12 cellular contexts compared by ENCODE assay signal in genomic region chr22:20110359-20110985, GRCh38. TPM values are rescaled to one million over a fixed set of nuclear protein-coding genes. Genes with fewer than 3 reads are reported as not detected.
DNase-seq lines count a peak whose midpoint lies in the region; ATAC-seq, FAIRE-seq and TF ChIP-seq lines count a peak whose summit lies in the region.
"Had no signal": no experiment of that assay in that cellular context is flagged by ENCODE, and none has a peak within 500 bp of the region (broad histone marks: within the 10 kb centered on the region; RNA-seq: fewer than 3 reads in every experiment).

No MANE protein-coding gene starts in this region.

- no peak overlapping the region for H2BK20ac ChIP-seq in IMR-90 (ENCODE audit: low read depth, low read length)

- no peak overlapping the region for H2AK9ac ChIP-seq in IMR-90 (replicated peaks; ENCODE audit: low read depth, low read length, poor library complexity)

- intact Hi-C loops in IMR-90 (cut with micrococcal nuclease): no loop called here
- intact Hi-C loops in GM12878 (cut with micrococcal nuclease; ENCODE audit: unreplicated experiment): no loop called here
- intact Hi-C loops in psoas muscle (cut with DNase I): no loop called here

- CTCF ChIA-PET in IMR-90 (lab: Yijun Ruan, JAX) (no interaction called here), GM12878 (lab: Yijun Ruan, JAX) (no interaction called here)

- WGBS in IMR-90 (ENCODE audit: extremely low coverage in 2 of 2, insufficient read length in 1 of 2), 2 experiments: 94% methylated on average over 3 of the region's 9 CpGs; no CpG with 5 or more reads in 1 of the 2 experiments
- 79% methylated on average over 9 of the region's 9 CpGs for WGBS in GM12878 (ENCODE audit: insufficient coverage, insufficient replicate concordance, low lambda C conversion rate, missing lambda C conversion rate)
- 71 to 79% (median 75%) methylated on average over 9 of the region's 9 CpGs for WGBS in psoas muscle, 3 donors

- H3K56ac ChIP-seq in IMR-90 (ENCODE audit: extremely low read depth, insufficient read depth, low read length): no peak overlapping the region

- no peak overlapping the region for H4K91ac ChIP-seq in IMR-90 (ENCODE audit: insufficient read depth, low read depth, low read length)

- no peaks in the 10 kb centered on the region for H3K9me3 Mint-ChIP-seq in activated T-cell treated with anti-CD3 and anti-CD28 coated beads, Interleukin-2, amount 50 U/mL, for 72 hours
- H3K9me3 Mint-ChIP-seq: IgD-negative memory B cell had no signal

- TF ChIP-seq CTCF in IMR-90 (conservative IDR thresholded peaks at IDR 0.05; ENCODE audit: low read depth, low read length) (no peak), GM12878 (IDR thresholded peaks at IDR 0.05 in 2 of 3, conservative IDR thresholded peaks at IDR 0.05 in 1 of 3; ENCODE audit: control insufficient read depth in 2 of 3, extremely low read depth in 1 of 3, insufficient read depth in 1 of 3, low read depth in 3 of 3, low read length in 3 of 3) (no peak), psoas muscle (IDR thresholded peaks at IDR 0.05) (no peak)

- H3K9me3 ChIP-seq in IMR-90 (ENCODE audit: control insufficient read depth, insufficient read depth, low read length): no peaks in the 10 kb centered on the region
- no peaks in the 10 kb centered on the region; the same call in 2 of the 3 replicates for H3K9me3 ChIP-seq in GM12878 (replicated peaks; ENCODE audit: control insufficient read depth, insufficient read depth, low read length)
- H3K9me3 ChIP-seq in psoas muscle: no peaks in the 10 kb centered on the region
- H3K9me3 ChIP-seq: Peyer's patch had no signal

- no peak overlapping the region for H3K4ac ChIP-seq in IMR-90 (ENCODE audit: low read depth, low read length)

- RAD21 ChIA-PET in GM12878 (lab: Charles Lee; ENCODE audit: unreplicated experiment): no interaction called here

- H3K4me2 ChIP-seq in IMR-90 (ENCODE audit: low read depth, low read length): no peak overlapping the region
- no peak overlapping the region for H3K4me2 ChIP-seq in GM12878 (ENCODE audit: control insufficient read depth, insufficient read depth)

- no peak for FAIRE-seq in GM12878 (lab: Jason Lieb, UNC)

- peaks cover 32% of the 10 kb centered on the region for H3K4me1 Mint-ChIP-seq in activated T-cell treated with anti-CD3 and anti-CD28 coated beads, Interleukin-2, amount 50 U/mL, for 72 hours (ENCODE audit: low read depth)

- H4K8ac ChIP-seq in IMR-90 (ENCODE audit: low read depth in 2 of 2, low read length in 2 of 2): no peak overlapping the region

- no peak for DNase-seq in activated T-cell treated with anti-CD3 and anti-CD28 coated beads, Interleukin-2, amount 50 U/mL, for 72 hours
- DNase-seq in activated T-cell treated with anti-CD3 and anti-CD28 coated beads for 4 hours: no peak
- no peak for DNase-seq in IMR-90
- DNase-seq in GM12878 (ENCODE audit: low read depth, low spot score): no peak
- peak; percentile 8 to 43 for DNase-seq in psoas muscle
- no peak for DNase-seq in NCI-H446 (lab: John Stamatoyannopoulos, UW)
- DNase-seq in medulla oblongata (ENCODE audit: extremely low spot score): no peak
- DNase-seq: anterior cingulate cortex, T1000 had no signal

- TF ChIP-seq POLR2A in IMR-90 (IDR thresholded peaks at IDR 0.05; ENCODE audit: low read depth, low read length) (no peak), GM12878 (IDR thresholded peaks at IDR 0.05; ENCODE audit: low read depth, low read length) (no peak; the same call in 1 of the 2 replicates)

- H2BK5ac ChIP-seq in IMR-90 (ENCODE audit: low read depth, low read length, poor library complexity, severe bottlenecking): no peak overlapping the region

- POLR2A ChIA-PET in IMR-90 (lab: Charles Lee; ENCODE audit: unreplicated experiment): no interaction called here
- POLR2A ChIA-PET in GM12878 (lab: Charles Lee): interaction anchor here (0.5 kb wide), 1 partner anchor 31 kb away, joined by 3 read pairs; no protein-coding TSS in a partner anchor

- H3K14ac ChIP-seq in IMR-90 (replicated peaks; ENCODE audit: low read depth, low read length): no peak overlapping the region

- H3K79me1 ChIP-seq in IMR-90 (ENCODE audit: low read depth in 1 of 2, low read length in 2 of 2): peaks cover 14 to 36% of the 10 kb centered on the region in 2 experiments

- no peak overlapping the region for H3K18ac ChIP-seq in IMR-90 (ENCODE audit: low read depth, low read length)

- in situ Hi-C loops in IMR-90 (cut with MboI; ENCODE audit: low sequenced_read_pairs) (no loop called here), GM12878 (cut with MboI) (no loop called here)

- no peak overlapping the region for H2AFZ ChIP-seq in IMR-90 (replicated peaks; ENCODE audit: low read length, poor library complexity)
- no peak overlapping the region for H2AFZ ChIP-seq in GM12878 (ENCODE audit: control insufficient read depth, low read depth, low read length)

- H3K27ac Mint-ChIP-seq in activated T-cell treated with anti-CD3 and anti-CD28 coated beads, Interleukin-2, amount 50 U/mL, for 72 hours: peak overlapping the region; percentile 69

- H3K4me1 ChIP-seq in IMR-90 (ENCODE audit: control insufficient read depth, insufficient read depth, low read length): no peaks in the 10 kb centered on the region
- peaks cover 15% of the 10 kb centered on the region for H3K4me1 ChIP-seq in GM12878 (ENCODE audit: control insufficient read depth, insufficient read depth, low read length)
- H3K4me1 ChIP-seq in psoas muscle: peaks cover 23% of the 10 kb centered on the region

- TF ChIP-seq RAD21 in IMR-90 (IDR thresholded peaks at IDR 0.05; ENCODE audit: low read length): no peak
- TF ChIP-seq RAD21 in GM12878 (IDR thresholded peaks at IDR 0.05; ENCODE audit: insufficient read depth, low read depth, low read length): no peak

- no peaks in the 10 kb centered on the region for H3K27me3 Mint-ChIP-seq in activated T-cell treated with anti-CD3 and anti-CD28 coated beads, Interleukin-2, amount 50 U/mL, for 72 hours (ENCODE audit: low read depth)
- H3K27me3 Mint-ChIP-seq: IgD-negative memory B cell had no signal

- TSS peak; percentile 82 for BruUV-seq in IMR-90 (replicated peaks; lab: Mats Ljungman, UMichigan)
- BruUV-seq in GM12878 (replicated peaks; lab: Mats Ljungman, UMichigan): TSS peak; percentile 72

- H3K79me2 ChIP-seq in GM12878 (ENCODE audit: control insufficient read depth, insufficient read depth, low read length): peaks cover 10% of the 10 kb centered on the region

- no peaks in the 10 kb centered on the region for H3K9me1 ChIP-seq in IMR-90 (ENCODE audit: insufficient read depth, low read length)

- H3K23ac ChIP-seq in IMR-90 (ENCODE audit: low read depth, low read length): no peak overlapping the region

- no peak for TF ChIP-seq EP300 in GM12878 (IDR thresholded peaks at IDR 0.05; ENCODE audit: borderline replicate concordance in 1 of 2, control insufficient read depth in 1 of 2, low read depth in 2 of 2, low read length in 2 of 2)

- no peak overlapping the region for H3K4me3 Mint-ChIP-seq in activated T-cell treated with anti-CD3 and anti-CD28 coated beads, Interleukin-2, amount 50 U/mL, for 72 hours

- ATAC-seq in activated T-cell treated with anti-CD3 and anti-CD28 coated beads, Interleukin-2, amount 50 U/mL, for 72 hours (replicated peaks in 1 of 2): no peak
- no peak for ATAC-seq in IMR-90 (ENCODE audit: low read depth)
- ATAC-seq in GM12878: no peak
- ATAC-seq in psoas muscle: no peak
- no peak for ATAC-seq in HG03095 (IDR thresholded peaks at IDR 0.05; ENCODE audit: unreplicated experiment)

- no peak overlapping the region for H3K9ac ChIP-seq in IMR-90 (ENCODE audit: low read depth, low read length)
- H3K9ac ChIP-seq in GM12878 (ENCODE audit: control insufficient read depth, insufficient read depth, low read length): no peak overlapping the region

- H3K27me3 ChIP-seq in IMR-90 (ENCODE audit: control insufficient read depth, insufficient read depth, low read length) (no peaks in the 10 kb centered on the region), GM12878 (replicated peaks in 1 of 2; ENCODE audit: control insufficient read depth in 2 of 2, insufficient read depth in 2 of 2, low read length in 1 of 2) (no peaks in the 10 kb centered on the region), psoas muscle (ENCODE audit: insufficient read depth in 3 of 3, low read length in 2 of 3) (no peaks in the 10 kb centered on the region)
- H3K27me3 ChIP-seq: Peyer's patch had no signal

- no peak overlapping the region for H4K5ac ChIP-seq in IMR-90 (ENCODE audit: low read depth, low read length)

- no peak overlapping the region for H2BK15ac ChIP-seq in IMR-90 (ENCODE audit: low read depth, low read length)

- SMC1A ChIA-PET in GM12878 (lab: Charles Lee; ENCODE audit: uncharacterized antibody, unreplicated experiment): no interaction called here

- no peak overlapping the region for H3K27ac ChIP-seq in IMR-90 (ENCODE audit: insufficient read depth, low read length)
- no peak overlapping the region for H3K27ac ChIP-seq in GM12878 (ENCODE audit: control insufficient read depth, insufficient read depth)
- peak overlapping the region; percentile 46 for H3K27ac ChIP-seq in psoas muscle

- no peak overlapping the region for H2AK5ac ChIP-seq in IMR-90 (ENCODE audit: low read depth, low read length)

- no peak overlapping the region for H3K4me3 ChIP-seq in IMR-90 (ENCODE audit: insufficient read depth, low read depth, low read length)
- H3K4me3 ChIP-seq in GM12878: no peak overlapping the region
- H3K4me3 ChIP-seq in psoas muscle: no peak overlapping the region
- H3K4me3 ChIP-seq: Peyer's patch had no signal

- no peak overlapping the region for H2BK120ac ChIP-seq in IMR-90 (ENCODE audit: low read depth, low read length)

- dilution Hi-C loops in IMR-90 (cut with HindIII; ENCODE audit: low sequenced_read_pairs, unreplicated experiment): no loop called here

- peaks cover 0 to 6% of the 10 kb centered on the region in 2 donors for H3K36me3 Mint-ChIP-seq in activated T-cell treated with anti-CD3 and anti-CD28 coated beads, Interleukin-2, amount 50 U/mL, for 72 hours (ENCODE audit: insufficient read depth in 2 of 2)
- H3K36me3 Mint-ChIP-seq: IgD-negative memory B cell had no signal

- peaks cover 38% of the 10 kb centered on the region for H4K20me1 ChIP-seq in IMR-90 (ENCODE audit: insufficient read depth, low read length)
- H4K20me1 ChIP-seq in GM12878 (ENCODE audit: control insufficient read depth, insufficient read depth): no peaks in the 10 kb centered on the region

- H3K36me3 ChIP-seq in IMR-90 (ENCODE audit: control insufficient read depth, insufficient read depth, low read length) (peaks cover 86% of the 10 kb centered on the region), GM12878 (ENCODE audit: control insufficient read depth in 2 of 2, insufficient read depth in 2 of 2, low read length in 1 of 2) (peaks cover 34 to 73% of the 10 kb centered on the region in 2 experiments; a peak in 3 of 4 replicates), psoas muscle (ENCODE audit: insufficient read depth in 1 of 2, low read depth in 1 of 2) (peaks cover 5 to 98% of the 10 kb centered on the region in 2 donors)

RNA-seq across cellular contexts. Expression of gene RANBP1, which starts 5.4 kb away (rescaled TPM):
- 100 to 1,000 TPM; 194 to 256 TPM for total RNA-seq in activated T-cell treated with anti-CD3 and anti-CD28 coated beads, Interleukin-2, amount 50 U/mL, for 72 hours
- total RNA-seq in IMR-90 (2012; rRNA removed) (173 and 271 TPM in 2 replicates), GM12878 (2014; rRNA removed) (415 and 441 TPM in 2 replicates), GM12878 (2014; rRNA removed; fragmentation: Illumina TruSeq; extraction: Trizol) (365 and 396 TPM in 2 replicates), GM12878 (2021) (378 and 379 TPM in 2 replicates), psoas muscle (10 to 100 TPM; 32.2 to 55.7 (median 49.0) TPM)
- polyA plus RNA-seq in IMR-90 (2012; rRNA removed) (376 and 419 TPM in 2 replicates), GM12878 (2011; rRNA removed) (207 and 270 TPM in 2 replicates), GM12878 (2014; fragmentation: Illumina TruSeq; extraction: Trizol) (301 and 393 TPM in 2 replicates), GM12878 (2014; fragmentation: Nextera tagmentation; extraction: Ambion mirVana) (100 to 1,000 TPM in 1 of 2 experiments, 10 to 100 TPM in 1; 55.3 to 137 TPM), GM12878 (2014; rRNA removed) (512 and 514 TPM in 2 replicates), GM12878 (2016; fragmentation: Nextera tagmentation; extraction: Ambion mirVana) (100 to 1,000 TPM; 800 to 808 TPM), psoas muscle (100 to 1,000 TPM in 1 of 3 donors, 10 to 100 TPM in 2; 44.1 to 161 (median 57.8) TPM)
- polyA plus RNA-seq in IMR-90 (2012; cell fraction: cytosol; rRNA removed): 171 and 509 TPM in 2 replicates
- polyA plus RNA-seq in IMR-90 (2012; cell fraction: nucleus; rRNA removed; ENCODE audit: low replicate concordance): 88.9 and 183 TPM in 2 replicates
- 74.7 and 76.8 TPM in 2 replicates for total RNA-seq in GM12878 (2013; cell fraction: nucleolus; rRNA removed)
- polyA plus RNA-seq in GM12878 (2011; ENCODE audit: low read depth): 113 TPM
- polyA plus RNA-seq in GM12878 (2011; cell fraction: cytosol; rRNA removed): 417 and 421 TPM in 2 replicates
- 245 and 344 TPM in 2 replicates for polyA plus RNA-seq in GM12878 (2011; cell fraction: nucleus; rRNA removed)
- polyA plus RNA-seq in GM12878 (2012): 160 and 180 TPM in 2 replicates
- polyA minus RNA-seq in GM12878 (2011; rRNA and poly(A)+ RNA removed): 168 and 187 TPM in 2 replicates
- 103 and 116 TPM in 2 replicates for polyA minus RNA-seq in GM12878 (2011; cell fraction: cytosol; rRNA and poly(A)+ RNA removed)
- 36.8 and 71.0 TPM in 2 replicates for polyA minus RNA-seq in GM12878 (2011; cell fraction: nucleus; rRNA and poly(A)+ RNA removed)

RNA-seq across cellular contexts. Expression of gene TRMT2A, which starts 6.6 kb away (rescaled TPM):
- total RNA-seq in activated T-cell treated with anti-CD3 and anti-CD28 coated beads, Interleukin-2, amount 50 U/mL, for 72 hours: 10 to 100 TPM; 55.6 to 56.8 TPM
- total RNA-seq in IMR-90 (2012; rRNA removed) (12.8 and 22.0 TPM in 2 replicates), GM12878 (2014; rRNA removed) (81.0 and 88.7 TPM in 2 replicates), GM12878 (2014; rRNA removed; fragmentation: Illumina TruSeq; extraction: Trizol) (38.3 and 44.1 TPM in 2 replicates), GM12878 (2021) (81.2 and 94.6 TPM in 2 replicates), psoas muscle (10 to 100 TPM; 20.5 to 34.1 (median 24.9) TPM)
- polyA plus RNA-seq in IMR-90 (2012; rRNA removed) (39.1 and 46.4 TPM in 2 replicates), GM12878 (2011; rRNA removed) (12.5 and 22.9 TPM in 2 replicates), GM12878 (2014; fragmentation: Illumina TruSeq; extraction: Trizol) (10.6 and 30.7 TPM in 2 replicates), GM12878 (2014; fragmentation: Nextera tagmentation; extraction: Ambion mirVana) (1 to 10 TPM in 1 of 2 experiments, under 1 TPM in 1; 0.29 to 4.8 TPM), GM12878 (2014; rRNA removed) (97.0 and 114 TPM in 2 replicates), GM12878 (2016; fragmentation: Nextera tagmentation; extraction: Ambion mirVana) (10 to 100 TPM; 71.7 to 87.3 TPM), psoas muscle (10 to 100 TPM; 20.8 to 32.4 (median 31.6) TPM)
- 17.4 and 20.9 TPM in 2 replicates for polyA plus RNA-seq in IMR-90 (2012; cell fraction: cytosol; rRNA removed)
- 229 and 533 TPM in 2 replicates for polyA plus RNA-seq in IMR-90 (2012; cell fraction: nucleus; rRNA removed; ENCODE audit: low replicate concordance)
- 84.7 and 99.7 TPM in 2 replicates for total RNA-seq in GM12878 (2013; cell fraction: nucleolus; rRNA removed)
- polyA plus RNA-seq in GM12878 (2011; ENCODE audit: low read depth): 49.3 TPM
- 36.7 and 60.9 TPM in 2 replicates for polyA plus RNA-seq in GM12878 (2011; cell fraction: cytosol; rRNA removed)
- 293 and 316 TPM in 2 replicates for polyA plus RNA-seq in GM12878 (2011; cell fraction: nucleus; rRNA removed)
- polyA plus RNA-seq in GM12878 (2012): 56.3 and 73.5 TPM in 2 replicates
- polyA minus RNA-seq in GM12878 (2011; rRNA and poly(A)+ RNA removed): 28.7 and 53.2 TPM in 2 replicates
- 24.7 and 24.9 TPM in 2 replicates for polyA minus RNA-seq in GM12878 (2011; cell fraction: cytosol; rRNA and poly(A)+ RNA removed)
- 62.1 and 105 TPM in 2 replicates for polyA minus RNA-seq in GM12878 (2011; cell fraction: nucleus; rRNA and poly(A)+ RNA removed)

RNA-seq across cellular contexts. Expression of gene ZDHHC8, which starts 21.1 kb away (rescaled TPM):
- total RNA-seq in activated T-cell treated with anti-CD3 and anti-CD28 coated beads, Interleukin-2, amount 50 U/mL, for 72 hours: 10 to 100 TPM; 41.6 to 47.6 TPM
- total RNA-seq in IMR-90 (2012; rRNA removed) (2.5 and 4.4 TPM in 2 replicates), GM12878 (2014; rRNA removed) (8.8 and 11.7 TPM in 2 replicates), GM12878 (2014; rRNA removed; fragmentation: Illumina TruSeq; extraction: Trizol) (3.9 and 4.7 TPM in 2 replicates), GM12878 (2021) (42.1 and 46.3 TPM in 2 replicates), psoas muscle (10 to 100 TPM; 15.8 to 23.7 (median 22.2) TPM)
- polyA plus RNA-seq in IMR-90 (2012; rRNA removed) (72.6 and 75.6 TPM in 2 replicates), GM12878 (2011; rRNA removed) (4.2 and 6.7 TPM in 2 replicates), GM12878 (2014; fragmentation: Illumina TruSeq; extraction: Trizol) (4.5 and 9.4 TPM in 2 replicates), GM12878 (2014; fragmentation: Nextera tagmentation; extraction: Ambion mirVana) (under 1 TPM; 0.03 to 0.13 TPM), GM12878 (2014; rRNA removed) (42.4 and 48.7 TPM in 2 replicates), GM12878 (2016; fragmentation: Nextera tagmentation; extraction: Ambion mirVana) (1 to 10 TPM; 2.2 to 2.6 TPM), psoas muscle (10 to 100 TPM in 2 of 3 donors, 1 to 10 TPM in 1; 9.7 to 11.8 (median 10.8) TPM)
- 49.9 and 121 TPM in 2 replicates for polyA plus RNA-seq in IMR-90 (2012; cell fraction: cytosol; rRNA removed)
- polyA plus RNA-seq in IMR-90 (2012; cell fraction: nucleus; rRNA removed; ENCODE audit: low replicate concordance): 275 and 805 TPM in 2 replicates
- 17.6 and 19.0 TPM in 2 replicates for total RNA-seq in GM12878 (2013; cell fraction: nucleolus; rRNA removed)
- 4.9 TPM for polyA plus RNA-seq in GM12878 (2011; ENCODE audit: low read depth)
- 10.4 and 14.3 TPM in 2 replicates for polyA plus RNA-seq in GM12878 (2011; cell fraction: cytosol; rRNA removed)
- 150 and 193 TPM in 2 replicates for polyA plus RNA-seq in GM12878 (2011; cell fraction: nucleus; rRNA removed)
- 18.1 and 18.5 TPM in 2 replicates for polyA plus RNA-seq in GM12878 (2012)
- 3.5 and 8.1 TPM in 2 replicates for polyA minus RNA-seq in GM12878 (2011; rRNA and poly(A)+ RNA removed)
- 4.3 and 6.0 TPM in 2 replicates for polyA minus RNA-seq in GM12878 (2011; cell fraction: cytosol; rRNA and poly(A)+ RNA removed)
- 8.5 and 10.9 TPM in 2 replicates for polyA minus RNA-seq in GM12878 (2011; cell fraction: nucleus; rRNA and poly(A)+ RNA removed)

RNA-seq across cellular contexts. Expression of gene DGCR8, which starts 30.4 kb away (rescaled TPM):
- 10 to 100 TPM; 44.2 to 46.6 TPM for total RNA-seq in activated T-cell treated with anti-CD3 and anti-CD28 coated beads, Interleukin-2, amount 50 U/mL, for 72 hours
- 16.7 and 22.8 TPM in 2 replicates for total RNA-seq in IMR-90 (2012; rRNA removed)
- 21.5 and 25.3 TPM in 2 replicates for polyA plus RNA-seq in IMR-90 (2012; rRNA removed)
- polyA plus RNA-seq in IMR-90 (2012; cell fraction: cytosol; rRNA removed): 12.2 and 14.6 TPM in 2 replicates
- polyA plus RNA-seq in IMR-90 (2012; cell fraction: nucleus; rRNA removed; ENCODE audit: low replicate concordance): 122 and 125 TPM in 2 replicates
- total RNA-seq in GM12878 (2013; cell fraction: nucleolus; rRNA removed): 62.1 and 88.0 TPM in 2 replicates
- 24.1 and 28.5 TPM in 2 replicates for total RNA-seq in GM12878 (2014; rRNA removed)
- 15.4 and 17.3 TPM in 2 replicates for total RNA-seq in GM12878 (2014; rRNA removed; fragmentation: Illumina TruSeq; extraction: Trizol)
- 33.0 and 35.1 TPM in 2 replicates for total RNA-seq in GM12878 (2021)
- polyA plus RNA-seq in GM12878 (2011; ENCODE audit: low read depth): 10.6 TPM
- 15.0 and 17.1 TPM in 2 replicates for polyA plus RNA-seq in GM12878 (2011; rRNA removed)
- polyA plus RNA-seq in GM12878 (2011; cell fraction: cytosol; rRNA removed): 18.7 and 20.5 TPM in 2 replicates
- polyA plus RNA-seq in GM12878 (2011; cell fraction: nucleus; rRNA removed): 96.6 and 126 TPM in 2 replicates
- 13.6 and 18.8 TPM in 2 replicates for polyA plus RNA-seq in GM12878 (2012)
- polyA plus RNA-seq in GM12878 (2014; fragmentation: Illumina TruSeq; extraction: Trizol): 14.1 and 17.9 TPM in 2 replicates
- polyA plus RNA-seq in GM12878 (2014; fragmentation: Nextera tagmentation; extraction: Ambion mirVana): 1 to 10 TPM; 1.2 to 2.5 TPM
- 27.8 and 29.7 TPM in 2 replicates for polyA plus RNA-seq in GM12878 (2014; rRNA removed)
- polyA plus RNA-seq in GM12878 (2016; fragmentation: Nextera tagmentation; extraction: Ambion mirVana): 10 to 100 TPM; 12.9 to 16.9 TPM
- 18.9 and 21.9 TPM in 2 replicates for polyA minus RNA-seq in GM12878 (2011; rRNA and poly(A)+ RNA removed)
- polyA minus RNA-seq in GM12878 (2011; cell fraction: cytosol; rRNA and poly(A)+ RNA removed): 7.9 and 8.5 TPM in 2 replicates
- 18.7 and 34.8 TPM in 2 replicates for polyA minus RNA-seq in GM12878 (2011; cell fraction: nucleus; rRNA and poly(A)+ RNA removed)
- total RNA-seq in psoas muscle: 10 to 100 TPM; 12.2 to 19.5 (median 15.0) TPM
- polyA plus RNA-seq in psoas muscle: 10 to 100 TPM; 10.5 to 21.5 (median 15.3) TPM

RNA-seq across cellular contexts. Expression of gene CCDC188, which starts 40.4 kb away (rescaled TPM):
- not detected for total RNA-seq in activated T-cell treated with anti-CD3 and anti-CD28 coated beads, Interleukin-2, amount 50 U/mL, for 72 hours
- total RNA-seq in IMR-90 (2012; rRNA removed) (not detected in 2 replicates), GM12878 (2014; rRNA removed) (not detected in 2 replicates), GM12878 (2014; rRNA removed; fragmentation: Illumina TruSeq; extraction: Trizol) (not detected in 2 replicates), GM12878 (2021) (not detected in 2 replicates), psoas muscle (under 1 TPM in 2 of 4 donors, not detected in 2; 0.17 to 0.38 TPM)
- polyA plus RNA-seq in IMR-90 (2012; rRNA removed) (0.10 and 0.32 TPM in 2 replicates), GM12878 (2011; rRNA removed) (not detected in 2 replicates), GM12878 (2014; fragmentation: Illumina TruSeq; extraction: Trizol) (not detected in 2 replicates), GM12878 (2014; fragmentation: Nextera tagmentation; extraction: Ambion mirVana) (not detected), GM12878 (2014; rRNA removed) (not detected in 2 replicates), GM12878 (2016; fragmentation: Nextera tagmentation; extraction: Ambion mirVana) (not detected), psoas muscle (under 1 TPM; 0.09 to 0.32 (median 0.12) TPM)
- polyA plus RNA-seq in IMR-90 (2012; cell fraction: cytosol; rRNA removed): 0.09 TPM in 1 of 2 replicates, not detected in the other
- 1.7 and 4.3 TPM in 2 replicates for polyA plus RNA-seq in IMR-90 (2012; cell fraction: nucleus; rRNA removed; ENCODE audit: low replicate concordance)
- total RNA-seq in GM12878 (2013; cell fraction: nucleolus; rRNA removed): not detected in 2 replicates
- polyA plus RNA-seq in GM12878 (2011; ENCODE audit: low read depth): 0.18 TPM
- polyA plus RNA-seq in GM12878 (2011; cell fraction: cytosol; rRNA removed): not detected in 2 replicates
- polyA plus RNA-seq in GM12878 (2011; cell fraction: nucleus; rRNA removed): not detected in 2 replicates
- polyA plus RNA-seq in GM12878 (2012): 0.10 TPM in 1 of 2 replicates, not detected in the other
- not detected in 2 replicates for polyA minus RNA-seq in GM12878 (2011; rRNA and poly(A)+ RNA removed)
- polyA minus RNA-seq in GM12878 (2011; cell fraction: cytosol; rRNA and poly(A)+ RNA removed): not detected in 2 replicates
- polyA minus RNA-seq in GM12878 (2011; cell fraction: nucleus; rRNA and poly(A)+ RNA removed): not detected in 2 replicates
- polyA plus RNA-seq: IgD-negative memory B cell had no signal

Comparison
In these comparisons a context has a peak if more than half of its experiments do, and no peak if none do; other contexts are left out.
1. DNase-seq: peak in psoas muscle (2 of 2); none in activated T-cell treated with anti-CD3 and anti-CD28 coated beads, Interleukin-2, amount 50 U/mL, for 72 hours (0 of 2), activated T-cell treated with anti-CD3 and anti-CD28 coated beads for 4 hours (single experiment), IMR-90 (single experiment), GM12878 (single experiment), NCI-H446 (0 of 2) and medulla oblongata (single experiment).